In genomic region chr6:77332915-77333623, GRCh38 we compare ENCODE assay signal across 1 cellular context.
TF ChIP-seq lines count a peak whose summit lies in the region.

No MANE protein-coding gene starts in this region.

TF ChIP-seq in liver, 16 proteins besides CTCF, POLR2A, EP300 and RAD21 (continued from another document):
- TF ChIP-seq ATF3 (IDR thresholded peaks at IDR 0.05), result no peak
- no peak for TF ChIP-seq ZBTB33 (IDR thresholded peaks at IDR 0.05)
- no peak for TF ChIP-seq EGR1 (IDR thresholded peaks at IDR 0.05; ENCODE audit: low read depth in 2 of 2)
- no peak for TF ChIP-seq GABPA (IDR thresholded peaks at IDR 0.05 in 1 of 2, conservative IDR thresholded peaks at IDR 0.05 in 1 of 2)
